ENCODE assay signal across 7 cellular contexts in the genomic region with DNA sequence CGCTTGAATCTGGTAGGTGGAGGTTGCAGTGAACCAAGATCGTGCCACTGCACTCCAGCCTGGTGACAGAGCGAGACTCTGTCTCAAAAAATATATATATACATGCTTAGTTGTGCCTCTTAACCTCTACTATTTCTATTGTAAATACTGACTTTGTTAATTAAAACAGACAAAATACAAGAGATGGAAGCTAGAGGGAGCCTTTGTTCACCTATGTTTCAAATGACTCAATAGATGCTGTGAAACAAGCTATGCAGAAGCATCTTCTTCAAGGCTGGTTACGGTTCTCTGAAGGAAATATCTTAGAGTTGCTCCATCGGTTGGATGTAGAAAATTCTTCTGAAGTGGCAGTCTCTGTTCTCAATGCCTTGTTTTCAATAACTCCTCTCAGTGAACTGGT. TPM values are rescaled to one million over a fixed set of nuclear protein-coding genes. Genes with fewer than 3 reads are reported as not detected.
DNase-seq lines count a peak whose midpoint lies in the region; ATAC-seq and TF ChIP-seq lines count a peak whose summit lies in the region.

No MANE protein-coding gene starts in this region.

- no peaks in the 10 kb centered on the region for H3K27me3 Mint-ChIP-seq in natural killer cell (ENCODE audit: low read depth in 2 of 2)

- intact Hi-C loops in natural killer cell (cut with micrococcal nuclease): loop anchor here (1.0 kb wide), 1 partner anchor 776 kb away; no protein-coding TSS in a partner anchor

- H3K4me1 ChIP-seq in RWPE2 (ENCODE audit: insufficient read depth, poor library complexity, severe bottlenecking): peaks cover 10% of the 10 kb centered on the region
- H3K4me1 ChIP-seq in endocrine pancreas (ENCODE audit: control insufficient read depth, insufficient read depth, low read length): no peaks in the 10 kb centered on the region

- H3K9me3 ChIP-seq in RWPE2 (ENCODE audit: severe bottlenecking) (no peaks in the 10 kb centered on the region), endocrine pancreas (ENCODE audit: control insufficient read depth, low read length) (no peaks in the 10 kb centered on the region)

- peaks cover 92% of the 10 kb centered on the region for H3K36me3 ChIP-seq in RWPE2 (ENCODE audit: low read depth)
- H3K36me3 ChIP-seq in endocrine pancreas (ENCODE audit: control insufficient read depth, insufficient read depth, low read length): no peaks in the 10 kb centered on the region

- peak; percentile 22 for DNase-seq in GDM1 (lab: John Stamatoyannopoulos, UW)
- no peak for DNase-seq in RWPE2 (ENCODE audit: low spot score)
- DNase-seq in natural killer cell: no peak
- DNase-seq in middle frontal gyrus (ENCODE audit: extremely low spot score, low spot score): no peak

- no peak overlapping the region for H3K27ac ChIP-seq in RWPE2 (ENCODE audit: poor library complexity, severe bottlenecking)

- H3K27me3 ChIP-seq in RWPE2 (ENCODE audit: insufficient read depth, poor library complexity, severe bottlenecking) (no peaks in the 10 kb centered on the region), endocrine pancreas (ENCODE audit: control insufficient read depth, insufficient read depth, low read length) (no peaks in the 10 kb centered on the region)

- H3K36me3 Mint-ChIP-seq in natural killer cell: no peaks in the 10 kb centered on the region

- TF ChIP-seq CTCF in RWPE2 (IDR thresholded peaks at IDR 0.05; ENCODE audit: poor library complexity, severe bottlenecking): peak; percentile 67
- TF ChIP-seq CTCF in natural killer cell (IDR thresholded peaks at IDR 0.05): peak; percentile 39

- no peak overlapping the region for H3K9ac ChIP-seq in endocrine pancreas (ENCODE audit: control insufficient read depth, insufficient read depth, low read length)

- H3K9me3 Mint-ChIP-seq in natural killer cell: no peaks in the 10 kb centered on the region

- H3K4me3 Mint-ChIP-seq in natural killer cell: no peak overlapping the region

- no peak overlapping the region for H3K27ac Mint-ChIP-seq in natural killer cell

- ATAC-seq in GM19455 (IDR thresholded peaks at IDR 0.05; ENCODE audit: unreplicated experiment) (peak; percentile 71), HG03457 (IDR thresholded peaks at IDR 0.05; ENCODE audit: unreplicated experiment) (peak; percentile 57), RWPE2 (ENCODE audit: low read depth) (peak; percentile 69), natural killer cell (peak; percentile 73 to 83 (median 79))

- H3K4me1 Mint-ChIP-seq in natural killer cell: no peaks in the 10 kb centered on the region

- no peak overlapping the region for H3K4me3 ChIP-seq in RWPE2 (ENCODE audit: severe bottlenecking)
- H3K4me3 ChIP-seq in endocrine pancreas (ENCODE audit: control insufficient read depth, insufficient read depth, low read length): peak overlapping the region; percentile 19

RNA-seq across cellular contexts. Expression of a gene that starts 6.2 kb away (rescaled TPM):
- total RNA-seq in natural killer cell: 1 to 10 TPM; 1.3 to 1.8 (median 1.6) TPM

RNA-seq across cellular contexts. Expression of a gene that starts 6.5 kb away (rescaled TPM):
- total RNA-seq in natural killer cell: 10 to 100 TPM; 73.9 to 93.8 (median 90.3) TPM

RNA-seq across cellular contexts. Expression of a gene that starts 35.6 kb away (rescaled TPM):
- under 1 TPM in 1 of 3 donors, not detected in 2; 0.05 TPM for total RNA-seq in natural killer cell
